Comparison of ENCODE assay signal across 8 cellular contexts in genomic region chr9:135990468-135991429, GRCh38. TPM values are rescaled to one million over a fixed set of nuclear protein-coding genes. Genes with fewer than 3 reads are reported as not detected.
DNase-seq lines count a peak whose midpoint lies in the region; ATAC-seq and TF ChIP-seq lines count a peak whose summit lies in the region.

No MANE protein-coding gene starts in this region.

- TF ChIP-seq CTCF in prostate gland (IDR thresholded peaks at IDR 0.05): no peak

- CTCF ChIA-PET in activated CD4-positive, alpha-beta T cell treated with anti-CD3 and anti-CD28 coated beads for 36 hours (lab: Charles Lee): interaction anchor here (0.6 to 1.9 kb wide), 4 partner anchors 23 to 287 kb away, joined by 3 to 10 read pairs (median 4); no protein-coding TSS in a partner anchor

- TF ChIP-seq POLR2A in prostate gland (IDR thresholded peaks at IDR 0.05): no peak

- intact Hi-C loops in activated CD4-positive, alpha-beta T cell treated with anti-CD3 and anti-CD28 coated beads for 36 hours (cut with DNase I, micrococcal nuclease): loop anchor here in 1 of 2 experiments (1.0 to 5.0 kb wide), 8 partner anchors 29 to 1963 kb away; partner anchors contain the start of genes BRD3OS, CAMSAP1, DNLZ and QSOX2
- intact Hi-C loops in prostate gland (cut with DNase I): no loop called here

- H3K27me3 Mint-ChIP-seq in activated CD4-positive, alpha-beta T cell treated with anti-CD3 and anti-CD28 coated beads for 36 hours: no peaks in the 10 kb centered on the region
- peaks cover 0 to 15% (median 3%) of the 10 kb centered on the region in 3 donors for H3K27me3 Mint-ChIP-seq in naive B cell

- no peak overlapping the region for H3K4me3 ChIP-seq in MG63
- no peak overlapping the region for H3K4me3 ChIP-seq in prostate gland

- no peak overlapping the region for H3K27ac ChIP-seq in prostate gland

- H3K4me3 Mint-ChIP-seq in activated CD4-positive, alpha-beta T cell treated with anti-CD3 and anti-CD28 coated beads for 36 hours: no peak overlapping the region
- peak overlapping the region in 6 of 8 donors; percentile 40 to 77 (median 72) for H3K4me3 Mint-ChIP-seq in naive B cell

- peak; percentile 61 for DNase-seq in D341Med (ENCODE audit: low spot score)
- peak; percentile 26 for DNase-seq in MG63
- peak; percentile 76 for DNase-seq in activated CD4-positive, alpha-beta T cell treated with anti-CD3 and anti-CD28 coated beads for 36 hours
- peak; percentile 43 to 87 for DNase-seq in dermis microvascular lymphatic vessel endothelial cell (ENCODE audit: low read depth in 2 of 2)
- DNase-seq in naive B cell: no peak
- no peak for DNase-seq in prostate gland (ENCODE audit: low spot score)
- DNase-seq in GOT3 (lab: John Stamatoyannopoulos, UW): no peak

- no peak overlapping the region for H3K27ac Mint-ChIP-seq in activated CD4-positive, alpha-beta T cell treated with anti-CD3 and anti-CD28 coated beads for 36 hours
- H3K27ac Mint-ChIP-seq in naive B cell: peak overlapping the region in 1 of 6 donors; percentile 63

- H3K27me3 ChIP-seq in MG63 (no peaks in the 10 kb centered on the region), prostate gland (replicated peaks; ENCODE audit: insufficient read depth) (no peaks in the 10 kb centered on the region)

- POLR2A ChIA-PET in activated CD4-positive, alpha-beta T cell treated with anti-CD3 and anti-CD28 coated beads for 36 hours (lab: Charles Lee): no interaction called here

- no peaks in the 10 kb centered on the region for H3K9me3 Mint-ChIP-seq in activated CD4-positive, alpha-beta T cell treated with anti-CD3 and anti-CD28 coated beads for 36 hours (ENCODE audit: low read depth)
- no peaks in the 10 kb centered on the region for H3K9me3 Mint-ChIP-seq in naive B cell

- H3K36me3 ChIP-seq in MG63 (no peaks in the 10 kb centered on the region), prostate gland (no peaks in the 10 kb centered on the region)

- H3K9me3 ChIP-seq in MG63: no peaks in the 10 kb centered on the region
- no peaks in the 10 kb centered on the region for H3K9me3 ChIP-seq in prostate gland

- peaks cover 20% of the 10 kb centered on the region for H3K4me1 ChIP-seq in prostate gland (replicated peaks)

- 33% methylated on average over 19 of the region's 21 CpGs for WGBS in prostate gland

- H3K36me3 Mint-ChIP-seq in activated CD4-positive, alpha-beta T cell treated with anti-CD3 and anti-CD28 coated beads for 36 hours (ENCODE audit: low read depth): no peaks in the 10 kb centered on the region
- H3K36me3 Mint-ChIP-seq in naive B cell: no peaks in the 10 kb centered on the region

- peaks cover 17% of the 10 kb centered on the region for H3K4me1 Mint-ChIP-seq in activated CD4-positive, alpha-beta T cell treated with anti-CD3 and anti-CD28 coated beads for 36 hours
- H3K4me1 Mint-ChIP-seq in naive B cell: peaks cover 3 to 16% (median 7%) of the 10 kb centered on the region in 3 donors

- ATAC-seq in activated CD4-positive, alpha-beta T cell treated with anti-CD3 and anti-CD28 coated beads for 36 hours: peak; percentile 60
- peak; percentile 44 to 58 for ATAC-seq in naive B cell (ENCODE audit: low read depth in 2 of 2)
- no peak for ATAC-seq in HG02840 (IDR thresholded peaks at IDR 0.05; ENCODE audit: low FRiP score, unreplicated experiment)

RNA-seq across cellular contexts. Expression of gene UBAC1, which starts 29.6 kb away (rescaled TPM):
- total RNA-seq in MG63 (2014; rRNA removed; shearing (Covaris generic); ENCODE audit: low replicate concordance): 49.9 and 81.3 TPM in 2 replicates
- total RNA-seq in activated CD4-positive, alpha-beta T cell treated with anti-CD3 and anti-CD28 coated beads for 36 hours: 10 to 100 TPM; 41.7 to 42.8 TPM
- total RNA-seq in dermis microvascular lymphatic vessel endothelial cell (25.4 and 25.9 TPM in 2 replicates), prostate gland (10 to 100 TPM; 53.7 to 59.1 TPM)
- 10 to 100 TPM; 16.1 to 23.0 (median 21.6) TPM for polyA plus RNA-seq in naive B cell (ENCODE audit: low read depth in 6 of 6)

Comparison
In these comparisons a context has a peak if more than half of its experiments do, and no peak if none do; other contexts are left out.
1. DNase-seq: peak in D341Med (single experiment), MG63 (single experiment), activated CD4-positive, alpha-beta T cell treated with anti-CD3 and anti-CD28 coated beads for 36 hours (single experiment) and dermis microvascular lymphatic vessel endothelial cell (2 of 2); none in naive B cell (single experiment), prostate gland (single experiment) and GOT3 (single experiment).